Comparison of ENCODE assay signal across 19 cellular contexts in genomic region chr2:132816234-132816633, GRCh38.
"Had no signal": no experiment of that assay in that cellular context is flagged by ENCODE, and none has a peak within 500 bp of the region (broad histone marks: within the 10 kb centered on the region; RNA-seq: fewer than 3 reads in every experiment).

No MANE protein-coding gene starts in this region.

- H3K27ac ChIP-seq: colonic mucosa, esophagus muscularis mucosa, lower lobe of right lung, ovary, WERI-Rb-1 had no signal

- ATAC-seq: left cardiac atrium; lower lobe of right lung; stimulated activated naive CD8-positive, alpha-beta T cell treated with anti-CD3 and anti-CD28 coated beads, Interleukin-15, amount 100 ng/mL, for 72 hours had no signal

- H3K36me3 Mint-ChIP-seq: immature natural killer cell, mesothelial cell of epicardium, type B pancreatic cell had no signal

- H3K4me1 ChIP-seq: colonic mucosa, esophagus muscularis mucosa, lower lobe of right lung had no signal

- H3K4me3 ChIP-seq: colonic mucosa, esophagus muscularis mucosa, lower lobe of right lung, ovary had no signal

- H3K4me3 Mint-ChIP-seq: activated CD4-positive, alpha-beta memory T cell treated with anti-CD3 and anti-CD28 coated beads, Interleukin-2, amount 10 ng/mL, durations not matched to agents 7 days and 5 days; activated T-cell treated with anti-CD3 and anti-CD28 coated beads, Interleukin-2, amount 50 U/mL, for 24 hours; immature natural killer cell; mesothelial cell of epicardium; stimulated activated naive CD8-positive, alpha-beta T cell treated with anti-CD3 and anti-CD28 coated beads, Interleukin-15, amount 100 ng/mL, for 72 hours; T-helper 1 cell treated with Interleukin-12 subunit alpha and Interleukin-12 subunit beta and Interleukin-4 antibody, amounts not matched to agents 30 μg/mL and 1 μg/mL, for 36 hours; type B pancreatic cell had no signal

- DNase-seq: activated CD4-positive, alpha-beta memory T cell treated with anti-CD3 and anti-CD28 coated beads, Interleukin-2, amount 10 ng/mL, durations not matched to agents 7 days and 5 days; activated CD4-positive, alpha-beta T cell treated with anti-CD3 and anti-CD28 coated beads for 4 hours; activated effector memory CD4-positive, alpha-beta T cell treated with Interleukin-2 at 50 U/mL for 16 hours; activated naive CD4-positive, alpha-beta T cell treated with anti-CD3 and anti-CD28 coated beads, Interleukin-2, amount 50 U/mL, for 16 hours; activated T-cell treated with anti-CD3 and anti-CD28 coated beads, Interleukin-2, amount 50 U/mL, for 24 hours; central memory CD4-positive, alpha-beta T cell; colonic mucosa; hippocampal formation; immature natural killer cell; left cardiac atrium; lower lobe of right lung; ovary; stimulated activated CD4-positive, alpha-beta T cell treated with anti-CD3 and anti-CD28 coated beads, Interleukin-1b, Interleukin-23, amount 100 ng/mL, for 48 hours; stimulated activated naive CD8-positive, alpha-beta T cell treated with anti-CD3 and anti-CD28 coated beads, Interleukin-15, amount 100 ng/mL, for 72 hours had no signal

- H3K9me3 ChIP-seq: colonic mucosa, esophagus muscularis mucosa, lower lobe of right lung, ovary had no signal

- H3K9me3 Mint-ChIP-seq: mesothelial cell of epicardium; T-helper 1 cell treated with Interleukin-12 subunit alpha and Interleukin-12 subunit beta and Interleukin-4 antibody, amounts not matched to agents 30 μg/mL and 1 μg/mL, for 36 hours; type B pancreatic cell had no signal

- H3K27ac Mint-ChIP-seq: activated CD4-positive, alpha-beta memory T cell treated with anti-CD3 and anti-CD28 coated beads, Interleukin-2, amount 10 ng/mL, durations not matched to agents 7 days and 5 days; activated T-cell treated with anti-CD3 and anti-CD28 coated beads, Interleukin-2, amount 50 U/mL, for 24 hours; immature natural killer cell; mesothelial cell of epicardium; stimulated activated naive CD8-positive, alpha-beta T cell treated with anti-CD3 and anti-CD28 coated beads, Interleukin-15, amount 100 ng/mL, for 72 hours; T-helper 1 cell treated with Interleukin-12 subunit alpha and Interleukin-12 subunit beta and Interleukin-4 antibody, amounts not matched to agents 30 μg/mL and 1 μg/mL, for 36 hours; type B pancreatic cell had no signal

- H3K4me1 Mint-ChIP-seq: activated CD4-positive, alpha-beta memory T cell treated with anti-CD3 and anti-CD28 coated beads, Interleukin-2, amount 10 ng/mL, durations not matched to agents 7 days and 5 days; immature natural killer cell; mesothelial cell of epicardium; stimulated activated naive CD8-positive, alpha-beta T cell treated with anti-CD3 and anti-CD28 coated beads, Interleukin-15, amount 100 ng/mL, for 72 hours had no signal

- H3K27me3 Mint-ChIP-seq: activated CD4-positive, alpha-beta memory T cell treated with anti-CD3 and anti-CD28 coated beads, Interleukin-2, amount 10 ng/mL, durations not matched to agents 7 days and 5 days; activated T-cell treated with anti-CD3 and anti-CD28 coated beads, Interleukin-2, amount 50 U/mL, for 24 hours; stimulated activated naive CD8-positive, alpha-beta T cell treated with anti-CD3 and anti-CD28 coated beads, Interleukin-15, amount 100 ng/mL, for 72 hours; type B pancreatic cell had no signal
